8 cellular contexts compared by ENCODE assay signal in genomic region chr9:126722922-126723806, GRCh38.
DNase-seq lines count a peak whose midpoint lies in the region; ATAC-seq and TF ChIP-seq lines count a peak whose summit lies in the region.

No MANE protein-coding gene starts in this region.

- DNase-seq in SJCRH30 (no peak), foreskin melanocyte (no peak)
- DNase-seq in activated naive CD8-positive, alpha-beta T cell treated with anti-CD3 and anti-CD28 coated beads for 36 hours, result peak; percentile 72
- peak; percentile 58 to 69 (median 64) for DNase-seq in stimulated activated CD4-positive, alpha-beta T cell treated with anti-CD3 and anti-CD28 coated beads, Interleukin-12 subunit alpha, Interleukin-12 subunit beta, amount 100 ng/mL, for 48 hours (ENCODE audit: low read depth in 2 of 3, low spot score in 1 of 3)

- peaks cover 36% of the 10 kb centered on the region for H3K4me1 Mint-ChIP-seq in activated naive CD8-positive, alpha-beta T cell treated with anti-CD3 and anti-CD28 coated beads for 36 hours

- no peaks in the 10 kb centered on the region for H3K9me3 ChIP-seq in SJCRH30 (replicated peaks)
- H3K9me3 ChIP-seq in iPS-15b (ENCODE audit: control insufficient read depth, insufficient read depth, low read length), result no peaks in the 10 kb centered on the region

- peak overlapping the region; percentile 87 for H3K4me3 Mint-ChIP-seq in activated naive CD8-positive, alpha-beta T cell treated with anti-CD3 and anti-CD28 coated beads for 36 hours

- H3K27ac Mint-ChIP-seq in activated naive CD8-positive, alpha-beta T cell treated with anti-CD3 and anti-CD28 coated beads for 36 hours, result peak overlapping the region; percentile 92

- no peaks in the 10 kb centered on the region for H3K36me3 Mint-ChIP-seq in activated naive CD8-positive, alpha-beta T cell treated with anti-CD3 and anti-CD28 coated beads for 36 hours

- H3K4me1 ChIP-seq in SJCRH30 (peaks cover 8% of the 10 kb centered on the region), iPS-15b (ENCODE audit: control insufficient read depth, insufficient read depth, low read length) (no peaks in the 10 kb centered on the region)

- H3K36me3 ChIP-seq in SJCRH30 (no peaks in the 10 kb centered on the region), iPS-15b (ENCODE audit: control insufficient read depth, insufficient read depth, low read length) (no peaks in the 10 kb centered on the region)

- ATAC-seq in HG02798 (IDR thresholded peaks at IDR 0.05; ENCODE audit: poor library complexity, unreplicated experiment) (peak; percentile 29), HG03108 (IDR thresholded peaks at IDR 0.05; ENCODE audit: unreplicated experiment) (no peak)

- no peaks in the 10 kb centered on the region for H3K27me3 Mint-ChIP-seq in activated naive CD8-positive, alpha-beta T cell treated with anti-CD3 and anti-CD28 coated beads for 36 hours

- H3K4me3 ChIP-seq in SJCRH30 (peak overlapping the region; percentile 87), iPS-15b (ENCODE audit: low read depth, low read length) (peak overlapping the region; percentile 66)

- H3K27ac ChIP-seq in SJCRH30, result peak overlapping the region; percentile 10; the same call in 1 of the 2 replicates

- peak; percentile 78 for TF ChIP-seq POLR2A in GM15510 (IDR thresholded peaks at IDR 0.05; ENCODE audit: borderline replicate concordance, extremely low read depth, insufficient read length)

- no peaks in the 10 kb centered on the region for H3K9me3 Mint-ChIP-seq in activated naive CD8-positive, alpha-beta T cell treated with anti-CD3 and anti-CD28 coated beads for 36 hours

- H3K27me3 ChIP-seq in SJCRH30, result peaks cover 13% of the 10 kb centered on the region; the same call in 1 of the 2 replicates
- H3K27me3 ChIP-seq in iPS-15b (ENCODE audit: control insufficient read depth, insufficient read depth, low read length), result peaks cover 32% of the 10 kb centered on the region

- no peak overlapping the region for H3K9ac ChIP-seq in iPS-15b (ENCODE audit: low read depth, low read length)

Comparison
In these comparisons a context has a peak if more than half of its experiments do, and no peak if none do; other contexts are left out.
1. DNase-seq: peak in activated naive CD8-positive, alpha-beta T cell treated with anti-CD3 and anti-CD28 coated beads for 36 hours (single experiment) and stimulated activated CD4-positive, alpha-beta T cell treated with anti-CD3 and anti-CD28 coated beads, Interleukin-12 subunit alpha, Interleukin-12 subunit beta, amount 100 ng/mL, for 48 hours (3 of 3); none in SJCRH30 (0 of 2) and foreskin melanocyte (single experiment).